Comparison of ENCODE assay signal across 1 cellular context in the genomic region with DNA sequence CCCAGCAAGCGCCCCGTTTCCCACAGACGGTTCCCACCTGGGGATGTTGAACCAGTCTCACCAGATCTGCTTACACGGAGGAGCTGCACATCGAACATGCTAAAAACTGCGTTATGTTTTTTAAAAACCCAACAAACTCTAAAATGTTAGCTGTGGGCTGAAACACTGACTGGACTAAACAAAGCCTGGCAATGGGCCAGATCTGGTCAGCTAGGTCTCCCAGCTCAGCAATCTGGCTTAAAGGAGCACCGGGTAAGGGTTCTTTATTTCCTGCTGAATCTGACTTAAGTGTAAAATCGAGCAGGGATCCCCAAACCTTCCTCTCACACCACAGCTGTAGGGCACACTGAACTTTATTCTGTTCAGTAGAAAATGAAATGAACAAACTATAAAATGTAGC.
TF ChIP-seq lines count a peak whose summit lies in the region.

No MANE protein-coding gene starts in this region.

TF ChIP-seq in SK-N-SH treated with all-trans-retinoic acid at 6 μM for 48 hours, 23 proteins besides CTCF, POLR2A, EP300 and RAD21 (continued from another document):
- TF ChIP-seq, protein P1, sequence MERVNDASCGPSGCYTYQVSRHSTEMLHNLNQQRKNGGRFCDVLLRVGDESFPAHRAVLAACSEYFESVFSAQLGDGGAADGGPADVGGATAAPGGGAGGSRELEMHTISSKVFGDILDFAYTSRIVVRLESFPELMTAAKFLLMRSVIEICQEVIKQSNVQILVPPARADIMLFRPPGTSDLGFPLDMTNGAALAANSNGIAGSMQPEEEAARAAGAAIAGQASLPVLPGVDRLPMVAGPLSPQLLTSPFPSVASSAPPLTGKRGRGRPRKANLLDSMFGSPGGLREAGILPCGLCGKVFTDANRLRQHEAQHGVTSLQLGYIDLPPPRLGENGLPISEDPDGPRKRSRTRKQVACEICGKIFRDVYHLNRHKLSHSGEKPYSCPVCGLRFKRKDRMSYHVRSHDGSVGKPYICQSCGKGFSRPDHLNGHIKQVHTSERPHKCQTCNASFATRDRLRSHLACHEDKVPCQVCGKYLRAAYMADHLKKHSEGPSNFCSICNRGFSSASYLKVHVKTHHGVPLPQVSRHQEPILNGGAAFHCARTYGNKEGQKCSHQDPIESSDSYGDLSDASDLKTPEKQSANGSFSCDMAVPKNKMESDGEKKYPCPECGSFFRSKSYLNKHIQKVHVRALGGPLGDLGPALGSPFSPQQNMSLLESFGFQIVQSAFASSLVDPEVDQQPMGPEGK (CRISPR knock-in tag; IDR thresholded peaks at IDR 0.05; ENCODE audit: borderline replicate concordance), result no peak
- TF ChIP-seq SNAI2 (CRISPR knock-in tag; IDR thresholded peaks at IDR 0.05) (no peak), CSDC2 (CRISPR knock-in tag; IDR thresholded peaks at IDR 0.05) (no peak), TOX (CRISPR knock-in tag; IDR thresholded peaks at IDR 0.05; ENCODE audit: borderline replicate concordance) (no peak)
- TF ChIP-seq, protein P2, sequence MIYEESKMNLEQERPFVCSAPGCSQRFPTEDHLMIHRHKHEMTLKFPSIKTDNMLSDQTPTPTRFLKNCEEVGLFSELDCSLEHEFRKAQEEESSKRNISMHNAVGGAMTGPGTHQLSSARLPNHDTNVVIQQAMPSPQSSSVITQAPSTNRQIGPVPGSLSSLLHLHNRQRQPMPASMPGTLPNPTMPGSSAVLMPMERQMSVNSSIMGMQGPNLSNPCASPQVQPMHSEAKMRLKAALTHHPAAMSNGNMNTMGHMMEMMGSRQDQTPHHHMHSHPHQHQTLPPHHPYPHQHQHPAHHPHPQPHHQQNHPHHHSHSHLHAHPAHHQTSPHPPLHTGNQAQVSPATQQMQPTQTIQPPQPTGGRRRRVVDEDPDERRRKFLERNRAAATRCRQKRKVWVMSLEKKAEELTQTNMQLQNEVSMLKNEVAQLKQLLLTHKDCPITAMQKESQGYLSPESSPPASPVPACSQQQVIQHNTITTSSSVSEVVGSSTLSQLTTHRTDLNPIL (CRISPR knock-in tag; IDR thresholded peaks at IDR 0.05; ENCODE audit: low read depth), result no peak
- TF ChIP-seq, protein P3, sequence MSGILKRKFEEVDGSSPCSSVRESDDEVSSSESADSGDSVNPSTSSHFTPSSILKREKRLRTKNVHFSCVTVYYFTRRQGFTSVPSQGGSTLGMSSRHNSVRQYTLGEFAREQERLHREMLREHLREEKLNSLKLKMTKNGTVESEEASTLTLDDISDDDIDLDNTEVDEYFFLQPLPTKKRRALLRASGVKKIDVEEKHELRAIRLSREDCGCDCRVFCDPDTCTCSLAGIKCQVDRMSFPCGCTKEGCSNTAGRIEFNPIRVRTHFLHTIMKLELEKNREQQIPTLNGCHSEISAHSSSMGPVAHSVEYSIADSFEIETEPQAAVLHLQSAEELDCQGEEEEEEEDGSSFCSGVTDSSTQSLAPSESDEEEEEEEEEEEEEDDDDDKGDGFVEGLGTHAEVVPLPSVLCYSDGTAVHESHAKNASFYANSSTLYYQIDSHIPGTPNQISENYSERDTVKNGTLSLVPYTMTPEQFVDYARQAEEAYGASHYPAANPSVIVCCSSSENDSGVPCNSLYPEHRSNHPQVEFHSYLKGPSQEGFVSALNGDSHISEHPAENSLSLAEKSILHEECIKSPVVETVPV (CRISPR knock-in tag; IDR thresholded peaks at IDR 0.05), result no peak
